Comparison of ENCODE assay signal across 18 cellular contexts in the genomic region with DNA sequence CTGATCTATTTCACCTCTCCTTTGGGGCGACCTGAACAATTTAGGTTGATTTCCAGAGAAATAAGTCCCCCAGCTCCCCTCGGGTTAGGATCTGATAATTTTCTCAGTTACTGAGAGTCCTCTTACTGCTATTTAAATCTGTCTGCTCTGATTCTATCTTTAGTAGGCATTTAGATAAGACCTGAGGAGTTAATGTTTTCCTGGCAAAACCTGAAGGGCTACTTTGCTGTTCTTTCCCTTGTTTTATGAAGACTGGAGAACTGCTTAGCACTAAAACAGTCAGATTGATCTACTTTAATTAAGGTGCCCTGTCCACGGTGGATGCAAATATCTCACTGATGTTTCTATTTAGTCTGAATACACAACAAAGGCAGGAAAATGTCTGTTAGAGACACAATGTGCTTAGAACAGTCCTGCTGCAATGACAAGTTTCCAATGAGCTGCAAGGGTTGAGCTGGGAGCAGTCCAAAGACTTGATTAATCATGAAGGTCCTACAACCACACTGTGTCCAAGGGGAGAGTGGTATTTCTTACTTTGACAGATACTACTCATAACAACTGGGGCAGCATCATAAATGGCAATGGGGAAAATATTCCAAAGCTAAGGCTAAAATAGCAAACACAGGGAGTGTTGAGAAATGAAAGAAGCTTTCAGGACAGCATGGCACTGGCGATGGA. TPM values are rescaled to one million over a fixed set of nuclear protein-coding genes. Genes with fewer than 3 reads are reported as not detected.
DNase-seq lines count a peak whose midpoint lies in the region; ATAC-seq, FAIRE-seq and TF ChIP-seq lines count a peak whose summit lies in the region.
"Had no signal": no experiment of that assay in that cellular context is flagged by ENCODE, and none has a peak within 500 bp of the region (broad histone marks: within the 10 kb centered on the region; RNA-seq: fewer than 3 reads in every experiment).

No MANE protein-coding gene starts in this region.

- no peaks in the 10 kb centered on the region for H4K20me1 ChIP-seq in keratinocyte (ENCODE audit: control insufficient read depth, extremely low read depth, insufficient read depth, low read length)

- peak; percentile 26 for FAIRE-seq in keratinocyte (lab: Jason Lieb, UNC)

- H3K79me2 ChIP-seq in keratinocyte (ENCODE audit: control insufficient read depth, insufficient read depth, low read length), result no peaks in the 10 kb centered on the region

- H3K27ac ChIP-seq in body of pancreas (peak overlapping the region; percentile 48 to 71 (median 56)), keratinocyte (ENCODE audit: control insufficient read depth, insufficient read depth, low read length) (no peak overlapping the region)
- H3K27ac ChIP-seq: vagina had no signal

- H3K27me3 ChIP-seq in body of pancreas (no peaks in the 10 kb centered on the region), keratinocyte (ENCODE audit: control insufficient read depth, extremely low read depth, insufficient read depth, low read length) (no peaks in the 10 kb centered on the region)
- H3K27me3 ChIP-seq: vagina had no signal

- no peaks in the 10 kb centered on the region for H3K9me1 ChIP-seq in keratinocyte (ENCODE audit: control insufficient read depth, extremely low read depth, insufficient read depth, low read length)

- intact Hi-C loops in body of pancreas (cut with DNase I), result no loop called here

- no peak overlapping the region for H3K4me3 ChIP-seq in body of pancreas
- H3K4me3 ChIP-seq in keratinocyte (ENCODE audit: control insufficient read depth in 2 of 3, extremely low read depth in 1 of 3, insufficient read depth in 2 of 3, low read depth in 1 of 3, low read length in 3 of 3), result no peak overlapping the region
- H3K4me3 ChIP-seq: vagina had no signal

- dilution Hi-C loops in keratinocyte (cut with MboI; ENCODE audit: extremely low pct_ligation_motif_present, low sequenced_read_pairs), result no loop called here

- peak overlapping the region; percentile 17 for H2AFZ ChIP-seq in keratinocyte (ENCODE audit: control insufficient read depth, low read length)

- H3K9ac ChIP-seq in keratinocyte (ENCODE audit: control insufficient read depth, extremely low read depth, insufficient read depth, low read length), result no peak overlapping the region

- peak; percentile 8 for ATAC-seq in body of pancreas
- ATAC-seq: activated naive CD8-positive, alpha-beta T cell treated with anti-CD3 and anti-CD28 coated beads, Interleukin-2, amount 50 U/mL, for 24 hours; stimulated activated effector memory CD8-positive, alpha-beta T cell treated with anti-CD3 and anti-CD28 coated beads, Interleukin-12 subunit alpha, Interleukin-12 subunit beta, amount 100 ng/mL, for 72 hours; T-helper 17 cell had no signal

- DNase-seq in EH (ENCODE audit: low read depth) (peak; percentile 26), body of pancreas (no peak), keratinocyte (ENCODE audit: low read depth, low spot score) (no peak), renal cortical epithelial cell (ENCODE audit: low read depth) (peak; percentile 61), GOT3 (lab: John Stamatoyannopoulos, UW) (no peak), foreskin melanocyte (no peak), HuH-7.5 (ENCODE audit: low spot score) (no peak)
- DNase-seq in activated effector memory CD4-positive, alpha-beta T cell treated with anti-CD3 and anti-CD28 coated beads, Interleukin-2, amount 50 U/mL, for 16 hours, result no peak
- DNase-seq: activated naive CD8-positive, alpha-beta T cell treated with anti-CD3 and anti-CD28 coated beads, Interleukin-2, amount 50 U/mL, for 24 hours; activated T-cell treated with anti-CD3 and anti-CD28 coated beads, Interleukin-2, amount 50 U/mL, for 1 hour; COR-L47; GDM1; naive B cell; SHP77; stimulated activated CD4-positive, alpha-beta T cell treated with anti-CD3 and anti-CD28 coated beads, Interleukin-4, amount 100 ng/mL, for 4 hours; T-helper 17 cell had no signal

- H3K4me2 ChIP-seq in keratinocyte (ENCODE audit: control insufficient read depth, extremely low read depth, insufficient read depth, low read depth, low read length), result no peak overlapping the region

- TF ChIP-seq CTCF in body of pancreas (IDR thresholded peaks at IDR 0.05) (no peak), keratinocyte (optimal IDR thresholded peaks at IDR 0.05 in 1 of 3, IDR thresholded peaks at IDR 0.05 in 1 of 3, conservative IDR thresholded peaks at IDR 0.05 in 1 of 3; ENCODE audit: extremely low read depth in 1 of 3, insufficient read depth in 2 of 3, low read length in 3 of 3) (no peak)

- peaks cover 68% of the 10 kb centered on the region for H3K4me1 ChIP-seq in body of pancreas
- peaks cover 41% of the 10 kb centered on the region for H3K4me1 ChIP-seq in keratinocyte (ENCODE audit: control insufficient read depth, extremely low read depth, insufficient read depth, low read length)

- 34 to 35% methylated on average over 4 of the region's 4 CpGs for WGBS in body of pancreas, 2 donors

- H3K36me3 ChIP-seq in body of pancreas (replicated peaks in 1 of 2; ENCODE audit: insufficient read depth in 1 of 2, low read depth in 2 of 2), result no peaks in the 10 kb centered on the region
- H3K36me3 ChIP-seq in keratinocyte (ENCODE audit: control insufficient read depth in 2 of 2, extremely low read depth in 1 of 2, insufficient read depth in 2 of 2, low read length in 2 of 2), result peaks cover 0 to 1% of the 10 kb centered on the region in 2 experiments
- H3K36me3 ChIP-seq: vagina had no signal

- TF ChIP-seq POLR2A in body of pancreas (IDR thresholded peaks at IDR 0.05), result no peak

- H3K9me3 ChIP-seq in body of pancreas, result no peaks in the 10 kb centered on the region
- no peaks in the 10 kb centered on the region for H3K9me3 ChIP-seq in keratinocyte (ENCODE audit: control insufficient read depth, low read depth, low read length)
- H3K9me3 ChIP-seq: vagina had no signal

RNA-seq across cellular contexts. Expression of gene ADTRP, which starts 15.7 kb away (rescaled TPM):
- total RNA-seq in body of pancreas (not detected), renal cortical epithelial cell (1.4 and 7.1 TPM in 2 replicates)
- 12.7 to 43.5 TPM (median 16.7 TPM) in 3 replicates for polyA plus RNA-seq in keratinocyte
- 38.0 TPM for polyA plus RNA-seq in keratinocyte (2011; ENCODE audit: low read depth)
- 16.9 and 33.9 TPM in 2 replicates for polyA plus RNA-seq in keratinocyte (2011; cell fraction: cytosol; rRNA removed)
- 45.0 and 46.5 TPM in 2 replicates for polyA plus RNA-seq in keratinocyte (2011; cell fraction: nucleus; rRNA removed)
- polyA plus RNA-seq in keratinocyte (2012; ENCODE audit: low replicate concordance), result 6.5 and 42.5 TPM in 2 replicates
- 5.6 to 46.4 TPM (median 21.4 TPM) in 3 replicates for polyA minus RNA-seq in keratinocyte
- 15.2 TPM for polyA minus RNA-seq in keratinocyte (2011; cell fraction: cytosol; rRNA and poly(A)+ RNA removed)
- 12.8 and 24.5 TPM in 2 replicates for polyA minus RNA-seq in keratinocyte (2011; cell fraction: nucleus; rRNA and poly(A)+ RNA removed)
- total RNA-seq: vagina had no signal

Comparison
In these comparisons a context has a peak if more than half of its experiments do, and no peak if none do; other contexts are left out.
1. DNase-seq: peak in EH (single experiment) and renal cortical epithelial cell (single experiment); none in body of pancreas (0 of 4), keratinocyte (single experiment), activated effector memory CD4-positive, alpha-beta T cell treated with anti-CD3 and anti-CD28 coated beads, Interleukin-2, amount 50 U/mL, for 16 hours (single experiment), GOT3 (single experiment), foreskin melanocyte (single experiment) and HuH-7.5 (single experiment).